In the genomic region with DNA sequence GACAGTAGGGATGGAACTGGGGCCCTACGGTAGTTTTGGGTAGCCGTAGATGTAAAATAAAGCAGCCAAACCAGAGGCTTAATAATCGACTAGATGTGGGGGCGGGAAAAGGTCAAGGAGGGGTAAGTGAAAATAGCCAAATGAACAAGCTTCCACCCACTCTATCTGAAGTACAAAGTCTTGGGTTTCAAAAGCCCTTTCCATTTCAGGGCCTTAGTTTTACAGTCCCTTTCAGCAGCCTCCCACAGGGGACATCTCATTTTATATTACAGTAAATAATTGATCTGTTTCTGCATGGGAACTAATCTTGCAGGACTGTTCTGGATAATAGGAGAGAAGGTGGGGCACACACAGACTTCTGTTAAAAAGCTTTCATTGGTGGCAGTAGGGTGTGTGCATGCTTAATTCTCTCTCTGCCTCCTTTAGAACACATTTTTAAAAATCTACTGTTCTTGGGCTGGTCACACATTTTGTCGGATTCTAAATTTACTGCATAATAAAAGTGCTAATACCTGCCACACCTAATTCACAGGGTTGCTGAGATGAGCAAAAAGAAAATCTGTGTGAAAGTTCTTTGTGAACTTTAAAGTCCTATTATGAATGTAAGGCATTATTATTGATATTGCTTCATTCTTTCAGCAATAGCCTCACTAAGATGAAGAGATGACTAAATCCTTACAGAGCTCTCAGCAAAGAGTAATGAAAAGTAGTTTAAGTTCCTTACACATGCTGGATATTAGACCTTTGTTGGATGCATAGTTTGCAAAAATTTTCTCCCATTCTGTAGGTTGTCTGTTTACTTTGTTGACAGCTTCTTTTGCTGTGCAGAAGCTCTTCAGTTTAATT, we compare ENCODE assay signal across 12 cellular contexts.
DNase-seq lines count a peak whose midpoint lies in the region; ATAC-seq and TF ChIP-seq lines count a peak whose summit lies in the region.
"Had no signal": no experiment of that assay in that cellular context is flagged by ENCODE, and none has a peak within 500 bp of the region (broad histone marks: within the 10 kb centered on the region; RNA-seq: fewer than 3 reads in every experiment).

No MANE protein-coding gene starts in this region.

- no peak overlapping the region for H3K27ac Mint-ChIP-seq in Calu3 (ENCODE audit: unreplicated experiment)
- H3K27ac Mint-ChIP-seq in activated naive CD8-positive, alpha-beta T cell, result peak overlapping the region; percentile 5
- no peak overlapping the region for H3K27ac Mint-ChIP-seq in progenitor cell of endocrine pancreas
- H3K27ac Mint-ChIP-seq: naive thymus-derived CD4-positive, alpha-beta T cell had no signal

- peak; percentile 5 for TF ChIP-seq POLR2A in GM19099 (IDR thresholded peaks at IDR 0.05; ENCODE audit: extremely low read depth, insufficient read length, low read depth)

- no TSS peak for BruUV-seq in Calu3 (replicated peaks; lab: Mats Ljungman, UMichigan)

- H3K27me3 Mint-ChIP-seq in Calu3 (ENCODE audit: unreplicated experiment) (no peaks in the 10 kb centered on the region), progenitor cell of endocrine pancreas (no peaks in the 10 kb centered on the region)
- no peaks in the 10 kb centered on the region for H3K27me3 Mint-ChIP-seq in activated naive CD8-positive, alpha-beta T cell
- H3K27me3 Mint-ChIP-seq: naive thymus-derived CD4-positive, alpha-beta T cell had no signal

- H3K9me3 Mint-ChIP-seq in Calu3 (ENCODE audit: low read depth, unreplicated experiment) (no peaks in the 10 kb centered on the region), progenitor cell of endocrine pancreas (ENCODE audit: low read depth) (no peaks in the 10 kb centered on the region)
- H3K9me3 Mint-ChIP-seq in activated naive CD8-positive, alpha-beta T cell (ENCODE audit: low read depth), result no peaks in the 10 kb centered on the region
- H3K9me3 Mint-ChIP-seq: naive thymus-derived CD4-positive, alpha-beta T cell had no signal

- CTCF ChIA-PET in Calu3 (lab: Charles Lee), result no interaction called here

- peak overlapping the region; percentile 3 for H3K4me3 Mint-ChIP-seq in Calu3 (ENCODE audit: low read depth, unreplicated experiment)
- no peak overlapping the region for H3K4me3 Mint-ChIP-seq in activated naive CD8-positive, alpha-beta T cell
- no peak overlapping the region for H3K4me3 Mint-ChIP-seq in progenitor cell of endocrine pancreas (ENCODE audit: low read depth)
- H3K4me3 Mint-ChIP-seq: naive thymus-derived CD4-positive, alpha-beta T cell had no signal

- TF ChIP-seq CTCF in Calu3 (IDR thresholded peaks at IDR 0.05; ENCODE audit: unreplicated experiment), result no peak
- no peak for TF ChIP-seq CTCF in progenitor cell of endocrine pancreas (IDR thresholded peaks at IDR 0.05; ENCODE audit: unreplicated experiment)

- DNase-seq in Calu3 (no peak), NCI-H345 treated with DMSO at 0.1 percent for 48 hours (lab: John Stamatoyannopoulos, UW; ENCODE audit: unreplicated experiment) (no peak), hypothalamus (lab: John Stamatoyannopoulos, UW) (no peak), progenitor cell of endocrine pancreas (ENCODE audit: low spot score, unreplicated experiment) (no peak)
- DNase-seq: activated CD8-positive, alpha-beta memory T cell treated with anti-CD3 and anti-CD28 coated beads for 24 hours; H7; naive thymus-derived CD4-positive, alpha-beta T cell; NCI-H345 had no signal

- no peaks in the 10 kb centered on the region for H3K36me3 Mint-ChIP-seq in Calu3 (ENCODE audit: insufficient read depth, unreplicated experiment)
- H3K36me3 Mint-ChIP-seq in activated naive CD8-positive, alpha-beta T cell, result peaks cover 4% of the 10 kb centered on the region
- H3K36me3 Mint-ChIP-seq in progenitor cell of endocrine pancreas (ENCODE audit: insufficient read depth), result peaks cover 4% of the 10 kb centered on the region

- peaks cover 27% of the 10 kb centered on the region for H3K4me1 Mint-ChIP-seq in Calu3 (ENCODE audit: low read depth, unreplicated experiment)
- peaks cover 52% of the 10 kb centered on the region for H3K4me1 Mint-ChIP-seq in activated naive CD8-positive, alpha-beta T cell (ENCODE audit: low read depth)
- peaks cover 17% of the 10 kb centered on the region for H3K4me1 Mint-ChIP-seq in progenitor cell of endocrine pancreas (ENCODE audit: low read depth)

- ATAC-seq in HG02840 (IDR thresholded peaks at IDR 0.05; ENCODE audit: low FRiP score, unreplicated experiment) (peak; percentile 41), GM21423 (IDR thresholded peaks at IDR 0.05; ENCODE audit: unreplicated experiment) (no peak)
- ATAC-seq: naive thymus-derived CD4-positive, alpha-beta T cell had no signal

- intact Hi-C loops in Calu3 (cut with micrococcal nuclease; ENCODE audit: unreplicated experiment), result loop anchor here (5.0 kb wide), 1 partner anchor 39 kb away; no protein-coding TSS in a partner anchor
